Comparison of ENCODE assay signal across 15 cellular contexts in genomic region chr10:35875281-35875680, GRCh38.
DNase-seq lines count a peak whose midpoint lies in the region; ATAC-seq lines count a peak whose summit lies in the region.
"Had no signal": no experiment of that assay in that cellular context is flagged by ENCODE, and none has a peak within 500 bp of the region (broad histone marks: within the 10 kb centered on the region; RNA-seq: fewer than 3 reads in every experiment).

No MANE protein-coding gene starts in this region.

- ATAC-seq in HG02763 (IDR thresholded peaks at IDR 0.05; ENCODE audit: unreplicated experiment) = no peak
- ATAC-seq: activated CD4-positive, CD25-positive, alpha-beta regulatory T cell treated with anti-CD3 and anti-CD28 coated beads, Interleukin-2, amount 50 U/mL, for 24 hours; stimulated activated naive B cell treated with anti-CD40 and anti-IgM and Interleukin-4, amounts not matched to agents 10 μg/mL and 1 μg/mL and 100 μg/mL, for 72 hours had no signal

- H3K36me3 ChIP-seq in GM23248 (ENCODE audit: low read depth) = no peaks in the 10 kb centered on the region
- H3K36me3 ChIP-seq in adipocyte (ENCODE audit: control insufficient read depth, insufficient read depth, low read length, severe bottlenecking) = no peaks in the 10 kb centered on the region
- no peaks in the 10 kb centered on the region for H3K36me3 ChIP-seq in iPS-18a (ENCODE audit: control insufficient read depth, low read depth, low read length)
- no peaks in the 10 kb centered on the region for H3K36me3 ChIP-seq in rectal smooth muscle tissue (ENCODE audit: control insufficient read depth, insufficient read depth, low read length)
- no peaks in the 10 kb centered on the region for H3K36me3 ChIP-seq in effector memory CD4-positive, alpha-beta T cell (ENCODE audit: control insufficient read depth, insufficient read depth, low read length)
- H3K36me3 ChIP-seq: esophagus squamous epithelium, MG63 had no signal

- no peak overlapping the region for H3K4me2 ChIP-seq in GM23248 (ENCODE audit: unreplicated experiment)

- no peaks in the 10 kb centered on the region for H3K27me3 ChIP-seq in GM23248 (replicated peaks; ENCODE audit: insufficient read depth)
- H3K27me3 ChIP-seq in adipocyte (replicated peaks; ENCODE audit: control insufficient read depth, insufficient read depth, low read length) = no peaks in the 10 kb centered on the region
- no peaks in the 10 kb centered on the region for H3K27me3 ChIP-seq in iPS-18a (ENCODE audit: control insufficient read depth, insufficient read depth, low read length)
- no peaks in the 10 kb centered on the region for H3K27me3 ChIP-seq in rectal smooth muscle tissue (ENCODE audit: control insufficient read depth, insufficient read depth, low read length)
- no peaks in the 10 kb centered on the region for H3K27me3 ChIP-seq in effector memory CD4-positive, alpha-beta T cell (replicated peaks; ENCODE audit: control insufficient read depth, insufficient read depth, low read length, poor library complexity, severe bottlenecking)
- H3K27me3 ChIP-seq: esophagus squamous epithelium, MG63 had no signal

- H3K27ac ChIP-seq in GM23248 = peak overlapping the region; percentile 25; the same call in 1 of the 2 replicates
- H3K27ac ChIP-seq in iPS-18a (ENCODE audit: low read length) = no peak overlapping the region
- H3K27ac ChIP-seq in rectal smooth muscle tissue (ENCODE audit: low read depth, low read length) = peak overlapping the region; percentile 27
- H3K27ac ChIP-seq in effector memory CD4-positive, alpha-beta T cell (ENCODE audit: insufficient read depth, low read length, poor library complexity, severe bottlenecking) = no peak overlapping the region
- H3K27ac ChIP-seq: esophagus squamous epithelium had no signal

- H3K4me3 ChIP-seq in GM23248 (no peak overlapping the region), adipocyte (ENCODE audit: low read length) (no peak overlapping the region), iPS-18a (ENCODE audit: low read length) (peak overlapping the region; percentile 3), rectal smooth muscle tissue (ENCODE audit: low read length) (no peak overlapping the region)
- no peak overlapping the region for H3K4me3 ChIP-seq in effector memory CD4-positive, alpha-beta T cell (ENCODE audit: insufficient read depth, low read depth, low read length, poor library complexity, severe bottlenecking)
- H3K4me3 ChIP-seq: esophagus squamous epithelium, MG63 had no signal

- in situ Hi-C loops in GM23248 (cut with MboI) = no loop called here

- H3K9me3 ChIP-seq in GM23248 (ENCODE audit: low read depth) (no peaks in the 10 kb centered on the region), adipocyte (ENCODE audit: control insufficient read depth, low read length) (no peaks in the 10 kb centered on the region), iPS-18a (ENCODE audit: control insufficient read depth, low read depth, low read length) (no peaks in the 10 kb centered on the region)
- no peaks in the 10 kb centered on the region for H3K9me3 ChIP-seq in effector memory CD4-positive, alpha-beta T cell (ENCODE audit: control insufficient read depth, low read length)
- H3K9me3 ChIP-seq: esophagus squamous epithelium, MG63 had no signal

- no peaks in the 10 kb centered on the region for H3K9me2 ChIP-seq in GM23248 (ENCODE audit: insufficient read depth)

- DNase-seq in GM23248 (peak; percentile 23), adipocyte (ENCODE audit: low read depth) (peak; percentile 32), SW480 (ENCODE audit: low spot score) (no peak), DMS153 treated with DMSO at 0.1 percent for 48 hours (lab: John Stamatoyannopoulos, UW; ENCODE audit: unreplicated experiment) (no peak)
- no peak for DNase-seq in effector memory CD4-positive, alpha-beta T cell
- DNase-seq: activated CD8-positive, alpha-beta memory T cell treated with anti-CD3 and anti-CD28 coated beads, Interleukin-2, amount 50 U/mL, for 48 hours; cortex of kidney; esophagus squamous epithelium; MG63; NCI-H2029 treated with DMSO at 0.1 percent for 48 hours; stimulated activated naive B cell treated with anti-CD40 and anti-IgM and Interleukin-4, amounts not matched to agents 10 μg/mL and 1 μg/mL and 100 μg/mL, for 72 hours had no signal

- peaks cover 13% of the 10 kb centered on the region for H3K4me1 ChIP-seq in GM23248 (ENCODE audit: insufficient read depth)
- peaks cover 20% of the 10 kb centered on the region for H3K4me1 ChIP-seq in adipocyte (ENCODE audit: control insufficient read depth, insufficient read depth, low read length)
- H3K4me1 ChIP-seq in iPS-18a (ENCODE audit: control insufficient read depth, low read depth, low read length) = peaks cover 52% of the 10 kb centered on the region
- H3K4me1 ChIP-seq in rectal smooth muscle tissue (ENCODE audit: control insufficient read depth, insufficient read depth, low read length) = peaks cover 11% of the 10 kb centered on the region
- H3K4me1 ChIP-seq in effector memory CD4-positive, alpha-beta T cell (ENCODE audit: control insufficient read depth, insufficient read depth, low read length, poor library complexity, severe bottlenecking) = no peaks in the 10 kb centered on the region

- 0 out of 2 replicates have a peak, but pooled peaks cover 9% of the 10 kb centered on the region for H3F3A ChIP-seq in GM23248 (ENCODE audit: insufficient read depth)

- WGBS in GM23248 (ENCODE audit: low coverage in 1 of 2, low lambda C conversion rate in 2 of 2, missing lambda C conversion rate in 2 of 2), 2 experiments = 63 to 66% methylated on average over 7 of the region's 7 CpGs

- H3K9ac ChIP-seq in GM23248 = no peak overlapping the region
- no peak overlapping the region for H3K9ac ChIP-seq in adipocyte (ENCODE audit: low read length)
- H3K9ac ChIP-seq in iPS-18a (ENCODE audit: low read length) = no peak overlapping the region
- H3K9ac ChIP-seq in rectal smooth muscle tissue (ENCODE audit: low read length) = no peak overlapping the region

- peak overlapping the region; percentile 53; the same call in 1 of the 2 replicates for H2AFZ ChIP-seq in GM23248

- no peaks in the 10 kb centered on the region for H4K20me1 ChIP-seq in GM23248 (ENCODE audit: insufficient read depth)

- H3K79me2 ChIP-seq in GM23248 (ENCODE audit: insufficient read depth) = no peaks in the 10 kb centered on the region

Comparison
In these comparisons a context has a peak if more than half of its experiments do, and no peak if none do; other contexts are left out.
1. DNase-seq: peak in GM23248 (single experiment) and adipocyte (single experiment); none in SW480 (single experiment), DMS153 treated with DMSO at 0.1 percent for 48 hours (single experiment) and effector memory CD4-positive, alpha-beta T cell (0 of 3).
2. H3K27ac ChIP-seq: peak in GM23248 (single experiment) and rectal smooth muscle tissue (single experiment); none in iPS-18a (single experiment) and effector memory CD4-positive, alpha-beta T cell (single experiment).